2 cellular contexts compared by ENCODE assay signal in the genomic region with DNA sequence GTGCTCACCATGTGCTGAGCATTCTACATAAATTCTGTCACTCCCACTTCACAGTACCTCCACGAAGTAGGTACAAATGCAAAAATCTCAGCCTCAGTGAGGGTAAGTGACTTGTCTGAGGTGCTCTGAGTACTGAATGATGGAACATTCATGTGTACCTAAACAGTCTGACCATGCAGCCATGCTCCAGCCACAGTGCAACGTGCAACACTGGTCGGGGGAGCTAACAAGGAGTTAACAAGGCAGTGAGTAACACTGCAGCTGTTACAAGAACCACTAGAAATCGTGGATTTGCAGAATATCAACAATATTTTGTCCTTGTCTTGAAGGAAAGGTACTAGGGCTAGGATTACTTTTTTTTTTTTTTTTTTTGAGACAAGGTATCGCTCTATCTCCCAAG.
TF ChIP-seq lines count a peak whose summit lies in the region.

No MANE protein-coding gene starts in this region.

TF ChIP-seq in GM12891, 5 proteins besides CTCF, POLR2A, EP300 and RAD21 (continued from another document):
- TF ChIP-seq SPI1 (IDR thresholded peaks at IDR 0.05; ENCODE audit: low read depth, low read length) (no peak), POLR2AphosphoS5 (IDR thresholded peaks at IDR 0.05; ENCODE audit: low read depth, low read length) (no peak), PAX5 (IDR thresholded peaks at IDR 0.05; ENCODE audit: insufficient read depth, low read length, severe bottlenecking) (no peak)

TF ChIP-seq in GM12878, 131 proteins besides CTCF, POLR2A, EP300 and RAD21 (continued from another document):
- TF ChIP-seq, protein P1, sequence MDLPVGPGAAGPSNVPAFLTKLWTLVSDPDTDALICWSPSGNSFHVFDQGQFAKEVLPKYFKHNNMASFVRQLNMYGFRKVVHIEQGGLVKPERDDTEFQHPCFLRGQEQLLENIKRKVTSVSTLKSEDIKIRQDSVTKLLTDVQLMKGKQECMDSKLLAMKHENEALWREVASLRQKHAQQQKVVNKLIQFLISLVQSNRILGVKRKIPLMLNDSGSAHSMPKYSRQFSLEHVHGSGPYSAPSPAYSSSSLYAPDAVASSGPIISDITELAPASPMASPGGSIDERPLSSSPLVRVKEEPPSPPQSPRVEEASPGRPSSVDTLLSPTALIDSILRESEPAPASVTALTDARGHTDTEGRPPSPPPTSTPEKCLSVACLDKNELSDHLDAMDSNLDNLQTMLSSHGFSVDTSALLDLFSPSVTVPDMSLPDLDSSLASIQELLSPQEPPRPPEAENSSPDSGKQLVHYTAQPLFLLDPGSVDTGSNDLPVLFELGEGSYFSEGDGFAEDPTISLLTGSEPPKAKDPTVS (IDR thresholded peaks at IDR 0.05; ENCODE audit: low read depth, low read length), result no peak
- TF ChIP-seq HCFC1 (IDR thresholded peaks at IDR 0.05; ENCODE audit: low read length) (no peak), MEF2A (IDR thresholded peaks at IDR 0.05; ENCODE audit: insufficient read depth, low read depth, low read length) (no peak), ZNF24 (IDR thresholded peaks at IDR 0.05) (no peak), RFX5 (IDR thresholded peaks at IDR 0.05; ENCODE audit: low read depth, low read length) (no peak), GATAD2B (conservative IDR thresholded peaks at IDR 0.05; ENCODE audit: low read depth) (no peak), NR2F1 (conservative IDR thresholded peaks at IDR 0.05) (no peak), BRCA1 (IDR thresholded peaks at IDR 0.05; ENCODE audit: low read depth, low read length) (no peak), BHLHE40 (IDR thresholded peaks at IDR 0.05; ENCODE audit: borderline replicate concordance in 1 of 2, low read depth in 2 of 2, low read length in 1 of 2) (no peak), NFXL1 (IDR thresholded peaks at IDR 0.05; ENCODE audit: borderline replicate concordance) (no peak), CREB1 (IDR thresholded peaks at IDR 0.05; ENCODE audit: low read depth) (no peak), SIX5 (IDR thresholded peaks at IDR 0.05; ENCODE audit: low read depth, low read length, severe bottlenecking) (no peak), TARDBP (IDR thresholded peaks at IDR 0.05; ENCODE audit: borderline replicate concordance) (no peak), ZNF274 (IDR thresholded peaks at IDR 0.05; ENCODE audit: insufficient read depth, insufficient read length) (no peak), TCF3 (IDR thresholded peaks at IDR 0.05; ENCODE audit: borderline replicate concordance, insufficient read depth, low read depth, low read length) (no peak)
